9 cellular contexts compared by ENCODE assay signal in the genomic region with DNA sequence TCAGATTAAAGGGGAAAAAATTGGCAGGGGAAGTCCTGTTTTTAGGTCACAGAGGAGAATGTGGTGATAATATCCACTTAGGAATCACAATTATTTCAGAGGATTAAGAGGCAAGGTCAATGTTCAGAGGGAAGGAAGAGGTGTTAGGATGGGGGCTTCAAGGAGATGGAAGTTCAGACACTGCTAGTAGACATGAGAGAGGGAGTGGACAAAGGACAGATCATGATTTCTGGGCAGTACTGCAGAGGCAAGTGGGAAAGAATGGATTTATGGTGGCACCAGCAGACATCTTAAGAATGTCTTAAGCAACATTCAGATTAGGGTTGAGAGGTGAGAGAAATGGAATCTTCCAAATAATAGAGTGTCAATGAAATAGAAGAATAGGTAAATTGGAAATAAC. TPM values are rescaled to one million over a fixed set of nuclear protein-coding genes. Genes with fewer than 3 reads are reported as not detected.
"Had no signal": no experiment of that assay in that cellular context is flagged by ENCODE, and none has a peak within 500 bp of the region (broad histone marks: within the 10 kb centered on the region; RNA-seq: fewer than 3 reads in every experiment).

No MANE protein-coding gene starts in this region.

- FAIRE-seq: G401.6, GM12878, GM12891, GM12892, GM18507, GM19239 had no signal

- H3K4me3 ChIP-seq: GM12878 had no signal

- DNase-seq: GDM1, GF-D8 had no signal

- ATAC-seq: GM12878 had no signal

RNA-seq across cellular contexts. Expression of gene PCSK2, which starts 9.9 kb away (rescaled TPM):
- total RNA-seq: G401, GM12878 had no signal
- polyA plus RNA-seq: GM12878 had no signal
